ENCODE assay signal across 18 cellular contexts in genomic region chr5:42235837-42236236, GRCh38.
DNase-seq lines count a peak whose midpoint lies in the region; ATAC-seq and TF ChIP-seq lines count a peak whose summit lies in the region.
"Had no signal": no experiment of that assay in that cellular context is flagged by ENCODE, and none has a peak within 500 bp of the region (broad histone marks: within the 10 kb centered on the region; RNA-seq: fewer than 3 reads in every experiment).

No MANE protein-coding gene starts in this region.

- 0 out of 2 replicates have a peak, but pooled peaks cover 4% of the 10 kb centered on the region for H3K9me2 ChIP-seq in OCI-LY7 (ENCODE audit: insufficient read depth, low read length)

- no peaks in the 10 kb centered on the region for H3K36me3 Mint-ChIP-seq in activated naive CD4-positive, alpha-beta T cell treated with anti-CD3 and anti-CD28 coated beads, Interleukin-2, amount 50 U/mL, for 24 hours
- no peaks in the 10 kb centered on the region for H3K36me3 Mint-ChIP-seq in activated naive CD4-positive, alpha-beta T cell treated with anti-CD3 and anti-CD28 coated beads, Interleukin-2, amount 10 ng/mL, durations not matched to agents 7 days and 5 days

- H3K27me3 ChIP-seq in adrenal gland = no peaks in the 10 kb centered on the region
- H3K27me3 ChIP-seq in psoas muscle (ENCODE audit: insufficient read depth in 3 of 3, low read length in 2 of 3) = no peaks in the 10 kb centered on the region
- H3K27me3 ChIP-seq in aorta (ENCODE audit: control insufficient read depth in 1 of 2, insufficient read depth in 2 of 2, low read length in 1 of 2) = no peaks in the 10 kb centered on the region

- intact Hi-C loops in adrenal gland (cut with DNase I) = no loop called here
- intact Hi-C loops in psoas muscle (cut with DNase I) = no loop called here
- intact Hi-C loops in aorta (cut with DNase I) = no loop called here
- intact Hi-C loops in OCI-LY7 (cut with micrococcal nuclease; ENCODE audit: unreplicated experiment) = no loop called here

- H3K9me3 Mint-ChIP-seq in activated naive CD4-positive, alpha-beta T cell treated with anti-CD3 and anti-CD28 coated beads, Interleukin-2, amount 50 U/mL, for 24 hours = no peaks in the 10 kb centered on the region
- H3K9me3 Mint-ChIP-seq in activated naive CD4-positive, alpha-beta T cell treated with anti-CD3 and anti-CD28 coated beads, Interleukin-2, amount 10 ng/mL, durations not matched to agents 7 days and 5 days = no peaks in the 10 kb centered on the region
- H3K9me3 Mint-ChIP-seq: CD4-positive, alpha-beta T cell had no signal

- peak overlapping the region in 1 of 5 donors; percentile 54 for H3K27ac ChIP-seq in adrenal gland
- no peak overlapping the region for H3K27ac ChIP-seq in psoas muscle
- no peak overlapping the region for H3K27ac ChIP-seq in aorta (ENCODE audit: low read depth in 1 of 2, low read length in 2 of 2)
- H3K27ac ChIP-seq in OCI-LY7 (ENCODE audit: low read depth, low read length, poor library complexity, severe bottlenecking) = no peak overlapping the region

- POLR2A ChIA-PET in OCI-LY7 (lab: Charles Lee) = interaction anchor here (0.6 kb wide), 1 partner anchor 752 kb away, joined by 3 read pairs; no protein-coding TSS in a partner anchor

- no peak overlapping the region for H3K4me2 ChIP-seq in OCI-LY7 (ENCODE audit: low read length)
- H3K4me2 ChIP-seq: GM23338 had no signal

- TF ChIP-seq CTCF in adrenal gland (IDR thresholded peaks at IDR 0.05) = no peak
- TF ChIP-seq CTCF in psoas muscle (IDR thresholded peaks at IDR 0.05) = no peak
- TF ChIP-seq CTCF in OCI-LY7 (conservative IDR thresholded peaks at IDR 0.05; ENCODE audit: low read length) = no peak

- no peak overlapping the region for H2AFZ ChIP-seq in OCI-LY7 (ENCODE audit: low read length)
- H2AFZ ChIP-seq: GM23338 had no signal

- H3K4me1 Mint-ChIP-seq in activated naive CD4-positive, alpha-beta T cell treated with anti-CD3 and anti-CD28 coated beads, Interleukin-2, amount 50 U/mL, for 24 hours = no peaks in the 10 kb centered on the region
- H3K4me1 Mint-ChIP-seq in activated naive CD4-positive, alpha-beta T cell treated with anti-CD3 and anti-CD28 coated beads, Interleukin-2, amount 10 ng/mL, durations not matched to agents 7 days and 5 days = no peaks in the 10 kb centered on the region
- H3K4me1 Mint-ChIP-seq: B cell, GM23338 had no signal

- peak in 3 of 4 donors; percentile 61 to 79 (median 63) for ATAC-seq in psoas muscle
- peak; percentile 53 for ATAC-seq in aorta (ENCODE audit: low FRiP score)
- ATAC-seq in HG03520 (IDR thresholded peaks at IDR 0.05; ENCODE audit: unreplicated experiment) = no peak
- ATAC-seq in GM18861 (IDR thresholded peaks at IDR 0.05; ENCODE audit: unreplicated experiment) = no peak
- ATAC-seq: GM23338 had no signal

- 52 to 66% (median 62%) methylated on average over 3 of the region's 3 CpGs for WGBS in adrenal gland, 4 donors
- 61 to 83% (median 76%) methylated on average over 3 of the region's 3 CpGs for WGBS in psoas muscle, 3 donors
- WGBS in aorta, 2 donors = 61 to 63% methylated on average over 3 of the region's 3 CpGs

- peaks cover 9% of the 10 kb centered on the region for H3K27me3 Mint-ChIP-seq in activated naive CD4-positive, alpha-beta T cell treated with anti-CD3 and anti-CD28 coated beads, Interleukin-2, amount 50 U/mL, for 24 hours
- H3K27me3 Mint-ChIP-seq in activated naive CD4-positive, alpha-beta T cell treated with anti-CD3 and anti-CD28 coated beads, Interleukin-2, amount 10 ng/mL, durations not matched to agents 7 days and 5 days = no peaks in the 10 kb centered on the region

- no peaks in the 10 kb centered on the region for H3K9me3 ChIP-seq in adrenal gland (replicated peaks in 1 of 3)
- no peaks in the 10 kb centered on the region for H3K9me3 ChIP-seq in psoas muscle
- H3K9me3 ChIP-seq in aorta (ENCODE audit: control insufficient read depth, low read length) = peaks cover 1% of the 10 kb centered on the region
- no peaks in the 10 kb centered on the region for H3K9me3 ChIP-seq in OCI-LY7 (ENCODE audit: low read length)

- no peak for TF ChIP-seq POLR2A in adrenal gland (IDR thresholded peaks at IDR 0.05)

- no peaks in the 10 kb centered on the region for H3K79me2 ChIP-seq in OCI-LY7 (ENCODE audit: insufficient read depth, low read depth, low read length)

- peaks cover 0 to 4% of the 10 kb centered on the region in 2 donors for H3K4me1 ChIP-seq in adrenal gland (replicated peaks in 1 of 2)
- no peaks in the 10 kb centered on the region for H3K4me1 ChIP-seq in psoas muscle
- no peaks in the 10 kb centered on the region for H3K4me1 ChIP-seq in aorta (ENCODE audit: control insufficient read depth in 1 of 2, insufficient read depth in 2 of 2, low read length in 2 of 2)
- H3K4me1 ChIP-seq in OCI-LY7 (ENCODE audit: insufficient read depth, low read length, poor library complexity, severe bottlenecking) = no peaks in the 10 kb centered on the region

- H3K36me3 ChIP-seq in adrenal gland (replicated peaks in 1 of 2) (no peaks in the 10 kb centered on the region), psoas muscle (ENCODE audit: insufficient read depth in 1 of 2, low read depth in 1 of 2) (no peaks in the 10 kb centered on the region), aorta (ENCODE audit: control insufficient read depth in 1 of 2, insufficient read depth in 2 of 2, low read length in 1 of 2) (no peaks in the 10 kb centered on the region), OCI-LY7 (ENCODE audit: insufficient read depth, low read length) (no peaks in the 10 kb centered on the region)

- no peak overlapping the region for H3K4me3 ChIP-seq in adrenal gland
- no peak overlapping the region for H3K4me3 ChIP-seq in psoas muscle
- H3K4me3 ChIP-seq in aorta (ENCODE audit: low read length in 2 of 2) = no peak overlapping the region
- no peak overlapping the region for H3K4me3 ChIP-seq in OCI-LY7 (ENCODE audit: low read depth, low read length, poor library complexity, severe bottlenecking)
- H3K4me3 ChIP-seq: GM23338 had no signal

- no peaks in the 10 kb centered on the region for H4K20me1 ChIP-seq in OCI-LY7 (ENCODE audit: insufficient read depth, low read length)

- no peak overlapping the region for H3K4me3 Mint-ChIP-seq in activated naive CD4-positive, alpha-beta T cell treated with anti-CD3 and anti-CD28 coated beads, Interleukin-2, amount 50 U/mL, for 24 hours
- H3K4me3 Mint-ChIP-seq in activated naive CD4-positive, alpha-beta T cell treated with anti-CD3 and anti-CD28 coated beads, Interleukin-2, amount 10 ng/mL, durations not matched to agents 7 days and 5 days = no peak overlapping the region
- H3K4me3 Mint-ChIP-seq: B cell; CD4-positive, alpha-beta T cell; GM23338 had no signal

- no peak for DNase-seq in activated naive CD4-positive, alpha-beta T cell treated with anti-CD3 and anti-CD28 coated beads, Interleukin-2, amount 10 ng/mL, durations not matched to agents 7 days and 5 days
- DNase-seq in adrenal gland (peak in 5 of 7 donors; percentile 13 to 59 (median 21)), psoas muscle (peak; percentile 19 to 56), aorta (no peak), OCI-LY7 (ENCODE audit: low spot score) (no peak)
- DNase-seq: 8988T; ACHN; C1 segment of cervical spinal cord; Calu3; CD4-positive, alpha-beta T cell; DMS79; EL; H7 had no signal

- peak overlapping the region; percentile 57 for H3K27ac Mint-ChIP-seq in activated naive CD4-positive, alpha-beta T cell treated with anti-CD3 and anti-CD28 coated beads, Interleukin-2, amount 50 U/mL, for 24 hours
- H3K27ac Mint-ChIP-seq in activated naive CD4-positive, alpha-beta T cell treated with anti-CD3 and anti-CD28 coated beads, Interleukin-2, amount 10 ng/mL, durations not matched to agents 7 days and 5 days = no peak overlapping the region
- H3K27ac Mint-ChIP-seq: B cell; CD4-positive, alpha-beta T cell; GM23338 had no signal

- CTCF ChIA-PET in activated naive CD4-positive, alpha-beta T cell treated with anti-CD3 and anti-CD28 coated beads, Interleukin-2, amount 10 ng/mL, durations not matched to agents 7 days and 5 days (lab: Charles Lee) = no interaction called here
- CTCF ChIA-PET in OCI-LY7 (lab: Charles Lee; ENCODE audit: unreplicated experiment) = no interaction called here

- no TSS peak for BruUV-seq in OCI-LY7 (replicated peaks; lab: Mats Ljungman, UMichigan)

Comparison
In these comparisons a context has a peak if more than half of its experiments do, and no peak if none do; other contexts are left out.
1. DNase-seq: peak in adrenal gland (5 of 7) and psoas muscle (2 of 2); none in activated naive CD4-positive, alpha-beta T cell treated with anti-CD3 and anti-CD28 coated beads, Interleukin-2, amount 10 ng/mL, durations not matched to agents 7 days and 5 days (single experiment), aorta (0 of 2) and OCI-LY7 (single experiment).
2. ATAC-seq: peak in psoas muscle (3 of 4) and aorta (single experiment); none in HG03520 (single experiment) and GM18861 (single experiment).